8 cellular contexts compared by ENCODE assay signal in genomic region chr21:5101749-5102148, GRCh38.
DNase-seq lines count a peak whose midpoint lies in the region; ATAC-seq and TF ChIP-seq lines count a peak whose summit lies in the region.
"Not testable (repeated sequence)": the region's sequence is repeated elsewhere in the genome, so short reads cannot be mapped to it uniquely, and the experiment has no call there.

No MANE protein-coding gene starts in this region.

- not testable (repeated sequence) for H3K9me3 ChIP-seq in CD8-positive, alpha-beta T cell (ENCODE audit: low read length); left ventricle myocardium inferior (replicated peaks)

- H3K4me3 ChIP-seq in CD8-positive, alpha-beta T cell (ENCODE audit: low read depth, low read length); left ventricle myocardium inferior: not testable (repeated sequence)

- not testable (repeated sequence) for H3K27ac ChIP-seq in CD8-positive, alpha-beta T cell (ENCODE audit: low read depth, low read length)
- H3K27ac ChIP-seq in left ventricle myocardium inferior (replicated peaks) = peak overlapping the region; percentile 51

- not testable (repeated sequence) for H3K4me1 Mint-ChIP-seq in CD8-positive, alpha-beta T cell (ENCODE audit: low read depth)
- H3K4me1 Mint-ChIP-seq in IgD-negative memory B cell = peaks cover 2 to 11% (median 8%) of the 10 kb centered on the region in 3 donors
- peaks cover 12% of the 10 kb centered on the region for H3K4me1 Mint-ChIP-seq in activated naive CD4-positive, alpha-beta T cell treated with anti-CD3 and anti-CD28 coated beads, Interleukin-2, amount 50 U/mL, for 24 hours

- not testable (repeated sequence) for TF ChIP-seq CTCF in CD8-positive, alpha-beta T cell (IDR thresholded peaks at IDR 0.05); left ventricle myocardium inferior (IDR thresholded peaks at IDR 0.05; ENCODE audit: borderline replicate concordance)

- CTCF ChIA-PET in CD8-positive, alpha-beta T cell (lab: Charles Lee) = not testable (repeated sequence)

- H3K36me3 ChIP-seq in CD8-positive, alpha-beta T cell (ENCODE audit: insufficient read depth, low read length); left ventricle myocardium inferior: not testable (repeated sequence)

- peak; percentile 65 to 89 (median 78) for DNase-seq in CD8-positive, alpha-beta T cell
- peak; percentile 75 for DNase-seq in activated CD4-positive, alpha-beta T cell treated with anti-CD3 and anti-CD28 coated beads, Interleukin-2, amount 50 U/mL, for 1 hour
- DNase-seq in left ventricle myocardium inferior (peak; percentile 26), sciatic nerve (ENCODE audit: low spot score) (peak; percentile 57)
- peak; percentile 46 for DNase-seq in stimulated activated CD8-positive, alpha-beta memory T cell treated with anti-CD3 and anti-CD28 coated beads, Interleukin-7, amount 100 ng/mL, for 24 hours (ENCODE audit: low read depth)

- peak overlapping the region; percentile 71 for H3K4me3 Mint-ChIP-seq in CD8-positive, alpha-beta T cell
- peak overlapping the region in 3 of 4 donors; percentile 34 to 92 (median 76) for H3K4me3 Mint-ChIP-seq in IgD-negative memory B cell
- peak overlapping the region; percentile 78 for H3K4me3 Mint-ChIP-seq in activated naive CD4-positive, alpha-beta T cell treated with anti-CD3 and anti-CD28 coated beads, Interleukin-2, amount 50 U/mL, for 24 hours

- POLR2A ChIA-PET in CD8-positive, alpha-beta T cell (lab: Charles Lee) = not testable (repeated sequence)

- peak overlapping the region; percentile 95 for H3K27ac Mint-ChIP-seq in CD8-positive, alpha-beta T cell
- H3K27ac Mint-ChIP-seq in IgD-negative memory B cell = peak overlapping the region; percentile 78 to 94 (median 88)
- peak overlapping the region; percentile 94 for H3K27ac Mint-ChIP-seq in activated naive CD4-positive, alpha-beta T cell treated with anti-CD3 and anti-CD28 coated beads, Interleukin-2, amount 50 U/mL, for 24 hours

- intact Hi-C loops in CD8-positive, alpha-beta T cell (cut with DNase I, micrococcal nuclease); left ventricle myocardium inferior (cut with micrococcal nuclease); sciatic nerve (cut with DNase I): not testable (repeated sequence)

- not testable (repeated sequence) for H3K4me1 ChIP-seq in CD8-positive, alpha-beta T cell (ENCODE audit: insufficient read depth, low read length); left ventricle myocardium inferior

- peak; percentile 77 for ATAC-seq in CD8-positive, alpha-beta T cell
- ATAC-seq in GM21576 (IDR thresholded peaks at IDR 0.05; ENCODE audit: unreplicated experiment) (peak; percentile 45), sciatic nerve (peak; percentile 44)

- H3K36me3 Mint-ChIP-seq in CD8-positive, alpha-beta T cell; IgD-negative memory B cell; activated naive CD4-positive, alpha-beta T cell treated with anti-CD3 and anti-CD28 coated beads, Interleukin-2, amount 50 U/mL, for 24 hours: not testable (repeated sequence)

- H3K9me3 Mint-ChIP-seq in CD8-positive, alpha-beta T cell; IgD-negative memory B cell; activated naive CD4-positive, alpha-beta T cell treated with anti-CD3 and anti-CD28 coated beads, Interleukin-2, amount 50 U/mL, for 24 hours: not testable (repeated sequence)

- H3K27me3 Mint-ChIP-seq in CD8-positive, alpha-beta T cell (ENCODE audit: low read depth); IgD-negative memory B cell; activated naive CD4-positive, alpha-beta T cell treated with anti-CD3 and anti-CD28 coated beads, Interleukin-2, amount 50 U/mL, for 24 hours: not testable (repeated sequence)

- H3K27me3 ChIP-seq in CD8-positive, alpha-beta T cell (ENCODE audit: insufficient read depth, low read length); left ventricle myocardium inferior (ENCODE audit: low read depth): not testable (repeated sequence)

Comparison
In these comparisons a context has a peak if more than half of its experiments do, and no peak if none do; other contexts are left out.
1. DNase-seq: peak in every context shown above with its lines; median percentile 78 in CD8-positive, alpha-beta T cell; 75 in activated CD4-positive, alpha-beta T cell treated with anti-CD3 and anti-CD28 coated beads, Interleukin-2, amount 50 U/mL, for 1 hour; 57 in sciatic nerve; 46 in stimulated activated CD8-positive, alpha-beta memory T cell treated with anti-CD3 and anti-CD28 coated beads, Interleukin-7, amount 100 ng/mL, for 24 hours; 26 in left ventricle myocardium inferior.